Comparison of ENCODE assay signal across 24 cellular contexts in the genomic region with DNA sequence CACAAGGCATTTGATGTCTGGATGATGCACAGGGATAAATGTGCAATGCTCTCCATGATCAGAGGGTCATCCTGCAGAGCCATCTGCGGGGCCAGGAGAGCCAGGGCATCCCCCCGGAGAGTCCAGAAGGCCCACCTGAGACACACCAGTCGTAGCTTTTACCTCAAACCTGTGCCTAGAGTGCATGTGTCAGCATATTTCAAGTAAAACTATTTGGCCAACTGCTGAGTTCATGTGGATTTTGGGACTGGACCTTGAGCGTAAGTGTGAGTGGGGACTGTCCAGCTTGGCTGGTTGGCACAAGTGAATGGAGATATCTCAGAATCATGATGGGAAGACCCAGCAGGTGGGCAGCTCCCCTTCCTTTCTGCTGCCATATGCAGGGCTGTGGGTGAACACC.
"Had no signal": no experiment of that assay in that cellular context is flagged by ENCODE, and none has a peak within 500 bp of the region (broad histone marks: within the 10 kb centered on the region; RNA-seq: fewer than 3 reads in every experiment).

No MANE protein-coding gene starts in this region.

- H3K79me2 ChIP-seq: hepatocyte had no signal

- FAIRE-seq: colon, endothelial cell of umbilical vein, frontal cortex, keratinocyte had no signal

- DNase-seq: dermis blood vessel endothelial cell; dorsolateral prefrontal cortex; effector CD4-positive, alpha-beta T cell; effector memory CD4-positive, alpha-beta T cell; foreskin keratinocyte; glutamatergic neuron; heart left ventricle; hypothalamus; immature natural killer cell; left cardiac atrium; left lung; left ventricle myocardium superior; lower lobe of right lung; mesenchymal stem cell; mucosa of descending colon; naive B cell had no signal

- ATAC-seq: foreskin keratinocyte, gastroesophageal sphincter, heart left ventricle, left cardiac atrium, left lung, left ventricle myocardium superior, lower lobe of right lung, mucosa of descending colon had no signal

- H3K4me3 ChIP-seq: coronary artery, dorsolateral prefrontal cortex, esophagus muscularis mucosa, gastroesophageal sphincter, heart left ventricle, hepatocyte, left lung, lower lobe of right lung, mucosa of descending colon had no signal

- H3K4me1 ChIP-seq: esophagus muscularis mucosa, foreskin keratinocyte, gastroesophageal sphincter, heart left ventricle, left lung, lower lobe of right lung had no signal

- H3K36me3 ChIP-seq: esophagus muscularis mucosa, gastroesophageal sphincter, heart left ventricle, left lung, lower lobe of right lung had no signal

- H3K4me2 ChIP-seq: hepatocyte had no signal

- H3K9me3 ChIP-seq: esophagus muscularis mucosa, gastroesophageal sphincter, heart left ventricle, left lung, lower lobe of right lung, mucosa of descending colon had no signal

- H2AFZ ChIP-seq: hepatocyte had no signal

- H3K27me3 ChIP-seq: foreskin keratinocyte, heart left ventricle, hepatocyte had no signal

- H3K27ac ChIP-seq: coronary artery, dorsolateral prefrontal cortex, esophagus muscularis mucosa, foreskin keratinocyte, gastroesophageal sphincter, heart left ventricle, hepatocyte, left lung, lower lobe of right lung had no signal
